In the genomic region with DNA sequence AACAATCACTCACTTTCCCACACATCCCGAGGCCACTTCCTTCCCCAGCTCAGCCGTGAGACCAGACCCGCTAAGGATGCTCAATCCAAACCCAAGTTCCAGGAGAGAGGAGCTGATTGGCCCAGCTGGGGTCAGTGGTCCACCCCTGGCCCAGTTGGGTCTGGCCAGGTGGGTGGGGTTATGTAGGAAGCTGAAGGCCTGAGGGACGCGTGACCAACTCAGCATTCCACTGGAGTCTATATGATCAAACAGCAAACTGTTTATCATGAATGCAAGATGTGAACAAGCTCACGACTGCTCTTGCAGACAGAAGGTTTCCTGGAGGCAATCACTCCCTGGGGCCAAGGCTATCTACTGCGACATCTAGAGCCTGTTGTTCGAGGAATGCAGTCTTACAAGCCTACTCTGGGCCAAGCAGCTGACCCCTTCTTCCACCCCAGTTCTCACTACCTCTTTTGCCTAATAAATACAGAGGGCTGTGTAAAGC, we compare ENCODE assay signal across 15 cellular contexts. TPM values are rescaled to one million over a fixed set of nuclear protein-coding genes. Genes with fewer than 3 reads are reported as not detected.
DNase-seq lines count a peak whose midpoint lies in the region; ATAC-seq and TF ChIP-seq lines count a peak whose summit lies in the region.
"Had no signal": no experiment of that assay in that cellular context is flagged by ENCODE, and none has a peak within 500 bp of the region (broad histone marks: within the 10 kb centered on the region; RNA-seq: fewer than 3 reads in every experiment).

No MANE protein-coding gene starts in this region.

- H3K9me3 ChIP-seq in breast epithelium (no peaks in the 10 kb centered on the region), Peyer's patch (no peaks in the 10 kb centered on the region)
- H3K9me3 ChIP-seq: adrenal gland, left lung had no signal

- no peaks in the 10 kb centered on the region for H3K27me3 ChIP-seq in breast epithelium
- H3K27me3 ChIP-seq in Peyer's patch: no peaks in the 10 kb centered on the region
- H3K27me3 ChIP-seq: adrenal gland, foreskin keratinocyte, left lung had no signal

- no peaks in the 10 kb centered on the region for H3K4me1 Mint-ChIP-seq in MCF 10A (ENCODE audit: insufficient read depth, unreplicated experiment)

- H3K9me3 Mint-ChIP-seq in MCF 10A (ENCODE audit: unreplicated experiment): no peaks in the 10 kb centered on the region

- ATAC-seq in GM21360 (IDR thresholded peaks at IDR 0.05; ENCODE audit: unreplicated experiment): no peak
- ATAC-seq: left lung had no signal

- POLR2A ChIA-PET in MCF 10A (lab: Yijun Ruan, JAX): interaction anchor here (0.6 to 0.7 kb wide), 2 partner anchors 9 to 35 kb away, joined by 3 read pairs; no protein-coding TSS in a partner anchor

- H3K36me3 ChIP-seq in breast epithelium (no peaks in the 10 kb centered on the region), Peyer's patch (no peaks in the 10 kb centered on the region)
- H3K36me3 ChIP-seq: adrenal gland, left lung had no signal

- peaks cover 2% of the 10 kb centered on the region for H3K27me3 Mint-ChIP-seq in MCF 10A (ENCODE audit: insufficient read depth, unreplicated experiment)
- H3K27me3 Mint-ChIP-seq: progenitor cell of endocrine pancreas had no signal

- no peak overlapping the region for H3K27ac Mint-ChIP-seq in MCF 10A (ENCODE audit: low read depth, unreplicated experiment)

- no peaks in the 10 kb centered on the region for H3K4me1 ChIP-seq in breast epithelium
- H3K4me1 ChIP-seq in Peyer's patch: peaks cover 0 to 12% (median 9%) of the 10 kb centered on the region in 4 donors

- no peak for DNase-seq in breast epithelium (ENCODE audit: low spot score in 2 of 2)
- no peak for DNase-seq in MCF 10A (ENCODE audit: unreplicated experiment)
- peak in 1 of 3 donors; percentile 56 for DNase-seq in Peyer's patch
- peak; percentile 55 for DNase-seq in globus pallidus (ENCODE audit: low spot score)
- DNase-seq in GF-D8 (lab: John Stamatoyannopoulos, UW): no peak
- DNase-seq in NCI-H524 treated with DMSO at 0.1 percent for 48 hours (lab: John Stamatoyannopoulos, UW): no peak
- no peak for DNase-seq in H4 (ENCODE audit: low spot score)
- DNase-seq: activated CD8-positive, alpha-beta memory T cell treated with anti-CD3 and anti-CD28 coated beads, Interleukin-2, amount 50 U/mL, for 4 hours; left lung; NCI-H1694 treated with DMSO at 0.1 percent for 48 hours; NCI-H446 treated with DMSO at 0.1 percent for 48 hours had no signal

- H3K4me3 ChIP-seq in breast epithelium (no peak overlapping the region), Peyer's patch (no peak overlapping the region)
- H3K4me3 ChIP-seq: adrenal gland, left lung had no signal

- CTCF ChIA-PET in MCF 10A (lab: Yijun Ruan, JAX): interaction anchor here (0.6 to 14.3 kb wide), 5 partner anchors 10 to 153 kb away, joined by 3 to 151 read pairs (median 4); no protein-coding TSS in a partner anchor

- H3K36me3 Mint-ChIP-seq in MCF 10A (ENCODE audit: insufficient read depth, unreplicated experiment): no peaks in the 10 kb centered on the region

- TF ChIP-seq CTCF in breast epithelium (IDR thresholded peaks at IDR 0.05) (no peak), MCF 10A (IDR thresholded peaks at IDR 0.05; ENCODE audit: unreplicated experiment) (no peak), Peyer's patch (IDR thresholded peaks at IDR 0.05) (no peak)

- no peak overlapping the region for H3K4me3 Mint-ChIP-seq in MCF 10A (ENCODE audit: unreplicated experiment)

- intact Hi-C loops in breast epithelium (cut with DNase I; ENCODE audit: low total_unique reads) (loop anchor here (5.0 kb wide), 1 partner anchor 152 kb away; no protein-coding TSS in a partner anchor), MCF 10A (cut with micrococcal nuclease) (loop anchor here (10.0 kb wide), 1 partner anchor 240 kb away; the partner anchor contains the start of gene POMT1)

- TF ChIP-seq POLR2A in breast epithelium (IDR thresholded peaks at IDR 0.05): no peak
- TF ChIP-seq POLR2A in Peyer's patch (IDR thresholded peaks at IDR 0.05): no peak

- BruUV-seq in MCF 10A (replicated peaks; lab: Mats Ljungman, UMichigan): no TSS peak

- peak overlapping the region; percentile 82 to 86 for H3K27ac ChIP-seq in breast epithelium
- peak overlapping the region; percentile 13 to 65 (median 54) for H3K27ac ChIP-seq in Peyer's patch
- H3K27ac ChIP-seq: foreskin keratinocyte, left lung had no signal

RNA-seq across cellular contexts. Expression of gene RAPGEF1, which starts 4.9 kb away (rescaled TPM):
- total RNA-seq in breast epithelium: 10 to 100 TPM; 35.3 to 38.0 (median 37.3) TPM
- 55.4 and 73.0 TPM in 2 replicates for total RNA-seq in MCF 10A (2022)
- 100 to 1,000 TPM in 1 of 4 donors, 10 to 100 TPM in 3; 51.7 to 182 (median 70.7) TPM for total RNA-seq in Peyer's patch
- 7.5 and 9.7 TPM in 2 replicates for total RNA-seq in H4 (2014; rRNA removed; shearing (Covaris generic))
